ENCODE assay signal across 16 cellular contexts in the genomic region with DNA sequence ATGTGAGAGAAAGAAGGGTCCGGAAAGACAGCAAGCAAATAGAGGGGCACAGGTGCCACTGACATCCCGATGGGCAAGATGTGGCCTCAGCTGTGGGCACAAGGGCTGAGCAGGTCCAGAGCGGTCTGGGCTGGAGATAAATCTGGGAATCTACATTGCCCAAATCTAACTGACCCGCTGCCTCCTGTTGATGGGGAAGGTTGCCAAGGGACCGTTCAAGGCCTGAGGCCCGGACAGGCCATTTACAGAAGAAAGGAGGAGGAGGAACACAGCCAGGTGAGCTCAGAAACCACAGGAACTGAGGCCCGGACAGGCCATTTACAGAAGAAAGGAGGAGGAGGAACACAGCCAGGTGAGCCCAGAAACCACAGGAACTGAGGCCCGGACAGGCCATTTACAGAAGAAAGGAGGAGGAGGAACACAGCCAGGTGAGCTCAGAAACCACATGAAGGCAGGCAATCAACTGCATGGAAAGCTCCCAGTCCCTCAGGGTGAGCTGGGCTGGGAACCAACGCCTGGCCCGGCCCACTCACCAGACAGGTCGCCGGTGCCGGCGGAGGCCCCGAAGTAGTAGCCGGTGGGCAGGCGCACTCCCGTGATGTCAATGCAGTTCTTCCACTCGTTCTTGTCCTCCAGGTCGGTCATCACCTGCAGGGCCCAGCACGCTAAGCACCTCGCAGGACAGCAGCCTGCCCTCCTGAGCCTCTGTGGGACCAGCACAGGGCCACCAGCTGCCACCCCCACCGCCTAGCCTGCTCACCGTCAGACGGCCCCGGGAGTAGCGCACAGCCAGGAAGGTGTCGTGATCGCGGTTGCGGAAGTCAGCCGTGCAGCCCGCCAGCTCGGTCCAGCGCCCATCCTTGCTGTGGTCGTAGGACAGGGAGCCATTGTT. TPM values are rescaled to one million over a fixed set of nuclear protein-coding genes. Genes with fewer than 3 reads are reported as not detected.
DNase-seq lines count a peak whose midpoint lies in the region; ATAC-seq and TF ChIP-seq lines count a peak whose summit lies in the region.
"Had no signal": no experiment of that assay in that cellular context is flagged by ENCODE, and none has a peak within 500 bp of the region (broad histone marks: within the 10 kb centered on the region; RNA-seq: fewer than 3 reads in every experiment).

No MANE protein-coding gene starts in this region.

- peaks cover 12% of the 10 kb centered on the region for H3K4me1 Mint-ChIP-seq in glutamatergic neuron (ENCODE audit: low read depth, unreplicated experiment)
- H3K4me1 Mint-ChIP-seq in stimulated activated naive B cell treated with anti-CD40 and anti-IgM and Interleukin-4, amounts not matched to agents 10 μg/mL and 1 μg/mL and 100 μg/mL, for 72 hours: peaks cover 27 to 30% of the 10 kb centered on the region in 2 donors

- no peak overlapping the region for H3K4me3 Mint-ChIP-seq in glutamatergic neuron (ENCODE audit: unreplicated experiment)
- H3K4me3 Mint-ChIP-seq in stimulated activated naive B cell treated with anti-CD40 and anti-IgM and Interleukin-4, amounts not matched to agents 10 μg/mL and 1 μg/mL and 100 μg/mL, for 72 hours: no peak overlapping the region
- H3K4me3 Mint-ChIP-seq: T-helper 2 cell treated with Interferon-gamma antibody and Interleukin-4, amounts not matched to agents 5 μg/mL and 100 μg/mL, for 36 hours; type B pancreatic cell had no signal

- H3K36me3 Mint-ChIP-seq in glutamatergic neuron (ENCODE audit: unreplicated experiment): peaks cover 5% of the 10 kb centered on the region
- peaks cover 49 to 65% of the 10 kb centered on the region in 2 donors for H3K36me3 Mint-ChIP-seq in stimulated activated naive B cell treated with anti-CD40 and anti-IgM and Interleukin-4, amounts not matched to agents 10 μg/mL and 1 μg/mL and 100 μg/mL, for 72 hours

- DNase-seq in cardiac septum (ENCODE audit: low spot score): peak; percentile 69
- no peak for DNase-seq in left ventricle myocardium superior
- no peak for DNase-seq in glutamatergic neuron
- DNase-seq in stimulated activated naive B cell treated with anti-CD40 and anti-IgM and Interleukin-4, amounts not matched to agents 10 μg/mL and 1 μg/mL and 100 μg/mL, for 72 hours: no peak
- no peak for DNase-seq in NCI-H1436 treated with DMSO at 0.1 percent for 48 hours (lab: John Stamatoyannopoulos, UW)
- DNase-seq: activated CD4-positive, alpha-beta T cell treated with anti-CD3 and anti-CD28 coated beads, Interleukin-2, amount 50 U/mL, for 4 hours; activated T-cell treated with anti-CD3 and anti-CD28 coated beads for 4 hours; cortex of kidney; kidney glomerular epithelial cell; NCI-H2029; NCI-H226; NCI-H774 had no signal

- intact Hi-C loops in cardiac septum (cut with DNase I) (no loop called here), left ventricle myocardium superior (cut with micrococcal nuclease) (no loop called here)

- H3K27ac Mint-ChIP-seq in glutamatergic neuron (ENCODE audit: unreplicated experiment): peak overlapping the region; percentile 25
- H3K27ac Mint-ChIP-seq in stimulated activated naive B cell treated with anti-CD40 and anti-IgM and Interleukin-4, amounts not matched to agents 10 μg/mL and 1 μg/mL and 100 μg/mL, for 72 hours: peak overlapping the region; percentile 16
- H3K27ac Mint-ChIP-seq: type B pancreatic cell had no signal

- no peak for TF ChIP-seq CTCF in glutamatergic neuron (IDR thresholded peaks at IDR 0.05; ENCODE audit: partially characterized antibody, unreplicated experiment)

- ATAC-seq in left ventricle myocardium superior (no peak), HG03025 (IDR thresholded peaks at IDR 0.05; ENCODE audit: low FRiP score, unreplicated experiment) (no peak)
- ATAC-seq in stimulated activated naive B cell treated with anti-CD40 and anti-IgM and Interleukin-4, amounts not matched to agents 10 μg/mL and 1 μg/mL and 100 μg/mL, for 72 hours (replicated peaks): no peak
- ATAC-seq: right cardiac atrium had no signal

- H3K9me3 Mint-ChIP-seq in glutamatergic neuron (ENCODE audit: unreplicated experiment): peaks cover 11% of the 10 kb centered on the region
- no peaks in the 10 kb centered on the region for H3K9me3 Mint-ChIP-seq in stimulated activated naive B cell treated with anti-CD40 and anti-IgM and Interleukin-4, amounts not matched to agents 10 μg/mL and 1 μg/mL and 100 μg/mL, for 72 hours
- H3K9me3 Mint-ChIP-seq: T-helper 2 cell treated with Interferon-gamma antibody and Interleukin-4, amounts not matched to agents 5 μg/mL and 100 μg/mL, for 36 hours; type B pancreatic cell had no signal

- peaks cover 4% of the 10 kb centered on the region for H3K27me3 Mint-ChIP-seq in glutamatergic neuron (ENCODE audit: unreplicated experiment)
- H3K27me3 Mint-ChIP-seq in stimulated activated naive B cell treated with anti-CD40 and anti-IgM and Interleukin-4, amounts not matched to agents 10 μg/mL and 1 μg/mL and 100 μg/mL, for 72 hours: no peaks in the 10 kb centered on the region
- H3K27me3 Mint-ChIP-seq: type B pancreatic cell had no signal

RNA-seq across cellular contexts. Expression of a gene that starts 14.6 kb away (rescaled TPM):
- total RNA-seq in cardiac septum: 67.5 TPM
- 61.2 TPM for total RNA-seq in left ventricle myocardium superior
- 75.6 TPM for total RNA-seq in glutamatergic neuron (ENCODE audit: unreplicated experiment)

RNA-seq across cellular contexts. Expression of a gene that starts 20.9 kb away (rescaled TPM):
- 4.3 TPM for total RNA-seq in cardiac septum
- 2.0 TPM for total RNA-seq in left ventricle myocardium superior
- 15.9 TPM for total RNA-seq in glutamatergic neuron (ENCODE audit: unreplicated experiment)

RNA-seq across cellular contexts. Expression of a gene that starts 25.2 kb away (rescaled TPM):
- 1.9 TPM for total RNA-seq in cardiac septum
- total RNA-seq in left ventricle myocardium superior: 1.7 TPM
- 17.3 TPM for total RNA-seq in glutamatergic neuron (ENCODE audit: unreplicated experiment)

RNA-seq across cellular contexts. Expression of a gene that starts 33.2 kb away (rescaled TPM):
- total RNA-seq in cardiac septum (49.8 TPM), left ventricle myocardium superior (35.2 TPM), glutamatergic neuron (ENCODE audit: unreplicated experiment) (88.2 TPM)

RNA-seq across cellular contexts. Expression of a gene that starts 33.3 kb away (rescaled TPM):
- total RNA-seq in cardiac septum (19.0 TPM), left ventricle myocardium superior (21.6 TPM), glutamatergic neuron (ENCODE audit: unreplicated experiment) (13.5 TPM)
